Comparison of ENCODE assay signal across 1 cellular context in the genomic region with DNA sequence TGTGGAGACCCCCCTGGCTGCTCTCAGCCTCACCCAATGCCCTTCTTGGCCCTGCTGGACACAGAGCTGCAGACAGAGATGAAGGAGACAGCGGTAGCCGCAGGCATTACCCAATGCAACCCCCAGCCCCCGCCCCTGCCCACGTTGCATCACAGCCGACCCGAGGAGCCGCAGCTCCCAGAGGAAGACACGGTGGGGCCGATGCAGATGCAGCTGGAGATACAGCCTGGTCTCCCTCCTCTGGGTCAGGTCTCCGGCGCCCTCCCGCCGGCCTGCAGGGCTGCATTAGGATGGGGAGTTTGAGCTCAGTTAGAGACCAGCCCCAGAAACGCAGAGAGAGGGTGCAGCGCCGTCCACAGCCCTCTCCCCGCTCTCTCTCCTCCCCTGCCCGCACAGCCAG.
TF ChIP-seq lines count a peak whose summit lies in the region.

No MANE protein-coding gene starts in this region.

TF ChIP-seq in WTC11, 78 proteins besides CTCF, POLR2A, EP300 and RAD21 (continued from another document):
- TF ChIP-seq MLX (CRISPR knock-in tag; IDR thresholded peaks at IDR 0.05): no peak
- TF ChIP-seq ZNF317 (CRISPR knock-in tag; IDR thresholded peaks at IDR 0.05; ENCODE audit: borderline replicate concordance, low read depth): no peak
- TF ChIP-seq ZNF416 (CRISPR knock-in tag; IDR thresholded peaks at IDR 0.05): no peak
- no peak for TF ChIP-seq EMX1 (CRISPR knock-in tag; IDR thresholded peaks at IDR 0.05)
- TF ChIP-seq ATF2 (CRISPR knock-in tag; IDR thresholded peaks at IDR 0.05; ENCODE audit: borderline replicate concordance, low read depth): no peak
- TF ChIP-seq, protein P1, sequence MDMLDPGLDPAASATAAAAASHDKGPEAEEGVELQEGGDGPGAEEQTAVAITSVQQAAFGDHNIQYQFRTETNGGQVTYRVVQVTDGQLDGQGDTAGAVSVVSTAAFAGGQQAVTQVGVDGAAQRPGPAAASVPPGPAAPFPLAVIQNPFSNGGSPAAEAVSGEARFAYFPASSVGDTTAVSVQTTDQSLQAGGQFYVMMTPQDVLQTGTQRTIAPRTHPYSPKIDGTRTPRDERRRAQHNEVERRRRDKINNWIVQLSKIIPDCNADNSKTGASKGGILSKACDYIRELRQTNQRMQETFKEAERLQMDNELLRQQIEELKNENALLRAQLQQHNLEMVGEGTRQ (CRISPR knock-in tag; IDR thresholded peaks at IDR 0.05): no peak
- TF ChIP-seq, protein P2, sequence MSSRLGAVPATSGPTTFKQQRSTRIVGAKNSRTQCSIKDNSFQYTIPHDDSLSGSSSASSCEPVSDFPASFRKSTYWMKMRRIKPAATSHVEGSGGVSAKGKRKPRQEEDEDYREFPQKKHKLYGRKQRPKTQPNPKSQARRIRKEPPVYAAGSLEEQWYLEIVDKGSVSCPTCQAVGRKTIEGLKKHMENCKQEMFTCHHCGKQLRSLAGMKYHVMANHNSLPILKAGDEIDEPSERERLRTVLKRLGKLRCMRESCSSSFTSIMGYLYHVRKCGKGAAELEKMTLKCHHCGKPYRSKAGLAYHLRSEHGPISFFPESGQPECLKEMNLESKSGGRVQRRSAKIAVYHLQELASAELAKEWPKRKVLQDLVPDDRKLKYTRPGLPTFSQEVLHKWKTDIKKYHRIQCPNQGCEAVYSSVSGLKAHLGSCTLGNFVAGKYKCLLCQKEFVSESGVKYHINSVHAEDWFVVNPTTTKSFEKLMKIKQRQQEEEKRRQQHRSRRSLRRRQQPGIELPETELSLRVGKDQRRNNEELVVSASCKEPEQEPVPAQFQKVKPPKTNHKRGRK (CRISPR knock-in tag; IDR thresholded peaks at IDR 0.05; ENCODE audit: borderline replicate concordance): no peak
- TF ChIP-seq NR1H2 (CRISPR knock-in tag; IDR thresholded peaks at IDR 0.05): no peak
- TF ChIP-seq NR3C1 (CRISPR knock-in tag; conservative IDR thresholded peaks at IDR 0.05; ENCODE audit: low read depth): no peak
